1 cellular context compared by ENCODE assay signal in the genomic region with DNA sequence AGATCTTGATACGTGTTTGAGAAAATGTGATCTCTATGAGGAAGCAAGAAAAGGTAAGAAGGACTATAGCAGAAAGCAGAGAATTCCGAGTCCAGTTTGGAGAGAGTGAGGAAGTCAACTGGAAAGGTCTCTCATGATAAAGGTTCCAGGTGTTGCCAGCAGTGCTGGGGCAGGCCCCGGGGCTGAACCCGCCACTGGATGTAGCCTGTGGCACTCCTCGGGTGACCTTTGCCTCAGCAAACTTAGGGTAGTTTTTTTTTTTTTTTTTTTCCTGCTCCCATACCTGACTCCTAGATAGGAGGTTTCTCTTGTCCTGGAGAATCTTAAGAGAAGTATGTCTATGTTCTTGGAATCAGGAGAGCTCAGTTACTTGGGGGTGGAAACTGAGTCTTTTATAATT.
TF ChIP-seq lines count a peak whose summit lies in the region.

No MANE protein-coding gene starts in this region.

TF ChIP-seq in HepG2, 621 proteins besides CTCF, POLR2A, EP300 and RAD21 (continued from another document):
- TF ChIP-seq, protein P1, sequence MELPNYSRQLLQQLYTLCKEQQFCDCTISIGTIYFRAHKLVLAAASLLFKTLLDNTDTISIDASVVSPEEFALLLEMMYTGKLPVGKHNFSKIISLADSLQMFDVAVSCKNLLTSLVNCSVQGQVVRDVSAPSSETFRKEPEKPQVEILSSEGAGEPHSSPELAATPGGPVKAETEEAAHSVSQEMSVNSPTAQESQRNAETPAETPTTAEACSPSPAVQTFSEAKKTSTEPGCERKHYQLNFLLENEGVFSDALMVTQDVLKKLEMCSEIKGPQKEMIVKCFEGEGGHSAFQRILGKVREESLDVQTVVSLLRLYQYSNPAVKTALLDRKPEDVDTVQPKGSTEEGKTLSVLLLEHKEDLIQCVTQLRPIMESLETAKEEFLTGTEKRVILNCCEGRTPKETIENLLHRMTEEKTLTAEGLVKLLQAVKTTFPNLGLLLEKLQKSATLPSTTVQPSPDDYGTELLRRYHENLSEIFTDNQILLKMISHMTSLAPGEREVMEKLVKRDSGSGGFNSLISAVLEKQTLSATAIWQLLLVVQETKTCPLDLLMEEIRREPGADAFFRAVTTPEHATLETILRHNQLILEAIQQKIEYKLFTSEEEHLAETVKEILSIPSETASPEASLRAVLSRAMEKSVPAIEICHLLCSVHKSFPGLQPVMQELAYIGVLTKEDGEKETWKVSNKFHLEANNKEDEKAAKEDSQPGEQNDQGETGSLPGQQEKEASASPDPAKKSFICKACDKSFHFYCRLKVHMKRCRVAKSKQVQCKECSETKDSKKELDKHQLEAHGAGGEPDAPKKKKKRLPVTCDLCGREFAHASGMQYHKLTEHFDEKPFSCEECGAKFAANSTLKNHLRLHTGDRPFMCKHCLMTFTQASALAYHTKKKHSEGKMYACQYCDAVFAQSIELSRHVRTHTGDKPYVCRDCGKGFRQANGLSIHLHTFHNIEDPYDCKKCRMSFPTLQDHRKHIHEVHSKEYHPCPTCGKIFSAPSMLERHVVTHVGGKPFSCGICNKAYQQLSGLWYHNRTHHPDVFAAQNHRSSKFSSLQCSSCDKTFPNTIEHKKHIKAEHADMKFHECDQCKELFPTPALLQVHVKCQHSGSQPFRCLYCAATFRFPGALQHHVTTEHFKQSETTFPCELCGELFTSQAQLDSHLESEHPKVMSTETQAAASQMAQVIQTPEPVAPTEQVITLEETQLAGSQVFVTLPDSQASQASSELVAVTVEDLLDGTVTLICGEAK (IDR thresholded peaks at IDR 0.05): no peak
- TF ChIP-seq, protein P1 (CRISPR knock-in tag; IDR thresholded peaks at IDR 0.05): no peak
- TF ChIP-seq HNF4A (CRISPR knock-in tag; IDR thresholded peaks at IDR 0.05) (peak; percentile 51), NR2C2 (CRISPR knock-in tag; IDR thresholded peaks at IDR 0.05; ENCODE audit: borderline replicate concordance) (peak; percentile 29; the same call in 1 of the 2 replicates), PPARG (CRISPR knock-in tag; conservative IDR thresholded peaks at IDR 0.05) (peak; percentile 85), HNF4G (IDR thresholded peaks at IDR 0.05; ENCODE audit: borderline replicate concordance, low read depth, low read length) (peak; percentile 60; the same call in 1 of the 2 replicates), HNF4G (CRISPR knock-in tag; IDR thresholded peaks at IDR 0.05; ENCODE audit: borderline replicate concordance, low read depth) (no peak)
- TF ChIP-seq, protein P2, sequence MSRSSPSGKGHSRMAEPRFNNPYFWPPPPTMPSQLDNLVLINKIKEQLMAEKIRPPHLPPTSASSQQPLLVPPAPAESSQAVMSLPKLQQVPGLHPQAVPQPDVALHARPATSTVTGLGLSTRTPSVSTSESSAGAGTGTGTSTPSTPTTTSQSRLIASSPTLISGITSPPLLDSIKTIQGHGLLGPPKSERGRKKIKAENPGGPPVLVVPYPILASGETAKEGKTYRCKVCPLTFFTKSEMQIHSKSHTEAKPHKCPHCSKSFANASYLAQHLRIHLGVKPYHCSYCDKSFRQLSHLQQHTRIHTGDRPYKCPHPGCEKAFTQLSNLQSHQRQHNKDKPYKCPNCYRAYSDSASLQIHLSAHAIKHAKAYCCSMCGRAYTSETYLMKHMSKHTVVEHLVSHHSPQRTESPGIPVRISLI (CRISPR knock-in tag; IDR thresholded peaks at IDR 0.05; ENCODE audit: borderline replicate concordance): peak; percentile 93
- TF ChIP-seq, protein P3, sequence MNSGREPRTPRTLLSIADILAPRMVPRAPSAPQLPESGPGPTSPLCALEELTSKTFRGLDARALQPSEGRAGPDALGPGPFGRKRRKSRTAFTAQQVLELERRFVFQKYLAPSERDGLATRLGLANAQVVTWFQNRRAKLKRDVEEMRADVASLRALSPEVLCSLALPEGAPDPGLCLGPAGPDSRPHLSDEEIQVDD (CRISPR knock-in tag; IDR thresholded peaks at IDR 0.05; ENCODE audit: borderline replicate concordance): no peak
- TF ChIP-seq, protein P4, sequence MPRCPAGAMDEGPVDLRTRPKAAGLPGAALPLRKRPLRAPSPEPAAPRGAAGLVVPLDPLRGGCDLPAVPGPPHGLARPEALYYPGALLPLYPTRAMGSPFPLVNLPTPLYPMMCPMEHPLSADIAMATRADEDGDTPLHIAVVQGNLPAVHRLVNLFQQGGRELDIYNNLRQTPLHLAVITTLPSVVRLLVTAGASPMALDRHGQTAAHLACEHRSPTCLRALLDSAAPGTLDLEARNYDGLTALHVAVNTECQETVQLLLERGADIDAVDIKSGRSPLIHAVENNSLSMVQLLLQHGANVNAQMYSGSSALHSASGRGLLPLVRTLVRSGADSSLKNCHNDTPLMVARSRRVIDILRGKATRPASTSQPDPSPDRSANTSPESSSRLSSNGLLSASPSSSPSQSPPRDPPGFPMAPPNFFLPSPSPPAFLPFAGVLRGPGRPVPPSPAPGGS (CRISPR knock-in tag; IDR thresholded peaks at IDR 0.05): no peak
- TF ChIP-seq, protein P5, sequence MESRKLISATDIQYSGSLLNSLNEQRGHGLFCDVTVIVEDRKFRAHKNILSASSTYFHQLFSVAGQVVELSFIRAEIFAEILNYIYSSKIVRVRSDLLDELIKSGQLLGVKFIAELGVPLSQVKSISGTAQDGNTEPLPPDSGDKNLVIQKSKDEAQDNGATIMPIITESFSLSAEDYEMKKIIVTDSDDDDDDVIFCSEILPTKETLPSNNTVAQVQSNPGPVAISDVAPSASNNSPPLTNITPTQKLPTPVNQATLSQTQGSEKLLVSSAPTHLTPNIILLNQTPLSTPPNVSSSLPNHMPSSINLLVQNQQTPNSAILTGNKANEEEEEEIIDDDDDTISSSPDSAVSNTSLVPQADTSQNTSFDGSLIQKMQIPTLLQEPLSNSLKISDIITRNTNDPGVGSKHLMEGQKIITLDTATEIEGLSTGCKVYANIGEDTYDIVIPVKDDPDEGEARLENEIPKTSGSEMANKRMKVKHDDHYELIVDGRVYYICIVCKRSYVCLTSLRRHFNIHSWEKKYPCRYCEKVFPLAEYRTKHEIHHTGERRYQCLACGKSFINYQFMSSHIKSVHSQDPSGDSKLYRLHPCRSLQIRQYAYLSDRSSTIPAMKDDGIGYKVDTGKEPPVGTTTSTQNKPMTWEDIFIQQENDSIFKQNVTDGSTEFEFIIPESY (CRISPR knock-in tag; IDR thresholded peaks at IDR 0.05): peak; percentile 62; the same call in 1 of the 2 replicates
